Comparison of ENCODE assay signal across 1 cellular context in genomic region chr20:46119028-46119546, GRCh38.
TF ChIP-seq lines count a peak whose summit lies in the region.

No MANE protein-coding gene starts in this region.

TF ChIP-seq in WTC11, 78 proteins besides CTCF, POLR2A, EP300 and RAD21 (continued from another document):
- TF ChIP-seq ARID4B (CRISPR knock-in tag; IDR thresholded peaks at IDR 0.05; ENCODE audit: borderline replicate concordance) = no peak
